ENCODE assay signal across 9 cellular contexts in the genomic region with DNA sequence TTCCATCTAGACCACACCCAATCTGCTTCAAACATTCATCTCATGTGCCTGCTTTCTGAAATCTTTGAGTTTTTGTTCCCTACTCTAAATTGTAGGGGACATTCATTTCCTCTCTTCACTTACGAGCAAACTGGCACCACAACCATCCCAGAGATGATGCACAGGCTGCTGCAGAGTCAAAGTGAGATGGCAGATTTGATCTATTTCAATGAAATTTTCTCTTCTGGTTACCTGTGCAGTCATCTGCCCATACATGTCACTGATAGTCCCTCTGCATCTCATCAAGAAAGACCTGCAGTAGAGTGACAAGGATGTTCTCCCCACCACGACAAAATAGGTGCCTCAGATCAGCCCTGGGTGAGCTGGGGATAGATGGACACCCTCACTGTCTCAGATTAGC.
"Had no signal": no experiment of that assay in that cellular context is flagged by ENCODE, and none has a peak within 500 bp of the region (broad histone marks: within the 10 kb centered on the region; RNA-seq: fewer than 3 reads in every experiment).

No MANE protein-coding gene starts in this region.

- H3K4me1 ChIP-seq: HAP-1 had no signal

- ATAC-seq: GM23338, HCT116 had no signal

- H3K9me3 ChIP-seq: HAP-1 had no signal

- H3K4me3 Mint-ChIP-seq: GM23338, H9, HFFc6 had no signal

- H3K9me3 Mint-ChIP-seq: GM23338, H9, HFFc6 had no signal

- H3K27ac ChIP-seq: GM23248 had no signal

- DNase-seq: GM23248, GOT3, H7, H9, HCEC 1CT, HFFc6 had no signal

- H3K4me1 Mint-ChIP-seq: H9 had no signal

- H3K27ac Mint-ChIP-seq: GM23338, H9, HFFc6 had no signal

- H3K36me3 ChIP-seq: HAP-1 had no signal

- H3K4me3 ChIP-seq: GM23248, GM23338, HAP-1 had no signal
